13 cellular contexts compared by ENCODE assay signal in the genomic region with DNA sequence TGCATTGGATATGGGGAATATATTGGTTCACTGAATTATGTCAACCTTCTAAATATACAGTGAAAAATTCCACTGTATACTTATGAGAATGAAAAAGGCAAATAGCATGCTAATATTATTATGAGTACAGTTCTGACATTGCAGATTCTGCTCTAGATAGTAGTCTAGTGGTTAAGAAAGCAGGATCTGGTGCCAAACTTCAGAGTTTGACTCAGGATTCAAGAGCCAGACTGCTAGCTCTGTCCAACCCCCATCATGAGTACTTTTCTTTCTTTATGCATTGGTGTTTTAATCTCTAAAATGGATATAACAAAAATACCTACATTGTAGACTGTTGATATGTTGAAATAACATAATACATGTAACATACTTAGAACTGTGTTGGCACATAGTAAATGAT. TPM values are rescaled to one million over a fixed set of nuclear protein-coding genes. Genes with fewer than 3 reads are reported as not detected.
DNase-seq lines count a peak whose midpoint lies in the region; ATAC-seq and TF ChIP-seq lines count a peak whose summit lies in the region.
"Had no signal": no experiment of that assay in that cellular context is flagged by ENCODE, and none has a peak within 500 bp of the region (broad histone marks: within the 10 kb centered on the region; RNA-seq: fewer than 3 reads in every experiment).

No MANE protein-coding gene starts in this region.

- no peak overlapping the region for H3K4me3 Mint-ChIP-seq in Calu3 (ENCODE audit: low read depth, unreplicated experiment)
- H3K4me3 Mint-ChIP-seq in effector memory CD8-positive, alpha-beta T cell: no peak overlapping the region

- H3K9me3 ChIP-seq in esophagus muscularis mucosa (no peaks in the 10 kb centered on the region), WERI-Rb-1 (ENCODE audit: severe bottlenecking) (no peaks in the 10 kb centered on the region)
- H3K9me3 ChIP-seq: BLaER1 had no signal

- CTCF ChIA-PET in AG04449 (lab: Yijun Ruan, JAX) (interaction anchor here (0.8 kb wide), 2 partner anchors 12 to 119 kb away, joined by 3 read pairs; no protein-coding TSS in a partner anchor), Calu3 (lab: Charles Lee) (interaction anchor here (1.0 to 1.5 kb wide), 2 partner anchors 85 to 119 kb away, joined by 3 to 4 read pairs; no protein-coding TSS in a partner anchor)

- no peaks in the 10 kb centered on the region for H3K27me3 Mint-ChIP-seq in Calu3 (ENCODE audit: unreplicated experiment)
- H3K27me3 Mint-ChIP-seq in effector memory CD8-positive, alpha-beta T cell: no peaks in the 10 kb centered on the region

- intact Hi-C loops in esophagus muscularis mucosa (cut with DNase I): no loop called here
- intact Hi-C loops in Calu3 (cut with micrococcal nuclease; ENCODE audit: unreplicated experiment): loop anchor here (5.0 kb wide), 1 partner anchor 531 kb away; no protein-coding TSS in a partner anchor

- H3K4me1 ChIP-seq in esophagus muscularis mucosa: peaks cover 0 to 23% (median 13%) of the 10 kb centered on the region in 4 donors
- H3K4me1 ChIP-seq: BLaER1 had no signal

- TF ChIP-seq POLR2A in esophagus muscularis mucosa (IDR thresholded peaks at IDR 0.05; ENCODE audit: low read depth): no peak

- H3K27ac Mint-ChIP-seq in Calu3 (ENCODE audit: unreplicated experiment): no peak overlapping the region
- no peak overlapping the region for H3K27ac Mint-ChIP-seq in effector memory CD8-positive, alpha-beta T cell

- peak overlapping the region; percentile 10 to 61 (median 42) for H3K27ac ChIP-seq in esophagus muscularis mucosa (replicated peaks in 1 of 4)
- no peak overlapping the region for H3K27ac ChIP-seq in WERI-Rb-1
- H3K27ac ChIP-seq: BLaER1 had no signal

- H3K36me3 ChIP-seq in esophagus muscularis mucosa (no peaks in the 10 kb centered on the region), WERI-Rb-1 (no peaks in the 10 kb centered on the region)
- H3K36me3 ChIP-seq: BLaER1 had no signal

- H3K27me3 ChIP-seq in esophagus muscularis mucosa: no peaks in the 10 kb centered on the region
- H3K27me3 ChIP-seq in WERI-Rb-1 (ENCODE audit: insufficient read depth, low read depth, severe bottlenecking): no peaks in the 10 kb centered on the region
- H3K27me3 ChIP-seq: BLaER1 had no signal

- H3K36me3 Mint-ChIP-seq in Calu3 (ENCODE audit: insufficient read depth, unreplicated experiment): no peaks in the 10 kb centered on the region
- H3K36me3 Mint-ChIP-seq in effector memory CD8-positive, alpha-beta T cell (ENCODE audit: insufficient read depth): no peaks in the 10 kb centered on the region

- ATAC-seq in effector memory CD8-positive, alpha-beta T cell (replicated peaks): no peak

- DNase-seq in AG04449 (ENCODE audit: low read depth, low spot score) (peak; percentile 75), OCI-M1 (lab: John Stamatoyannopoulos, UW) (peak; percentile 23), esophagus muscularis mucosa (ENCODE audit: extremely low spot score) (no peak), myocyte (ENCODE audit: low read depth) (peak; percentile 41), Calu3 (no peak), WERI-Rb-1 (no peak), HUDEP-2 (lab: John Stamatoyannopoulos, UW; ENCODE audit: unreplicated experiment in 76 of 76) (no peak)
- DNase-seq in effector memory CD8-positive, alpha-beta T cell: no peak
- DNase-seq: activated naive CD4-positive, alpha-beta T cell treated with Interleukin-2 at 50 U/mL for 16 hours; NCI-H1930 had no signal

- no peak for TF ChIP-seq EP300 in esophagus muscularis mucosa (IDR thresholded peaks at IDR 0.05)

- no TSS peak for BruUV-seq in Calu3 (replicated peaks; lab: Mats Ljungman, UMichigan)

- POLR2A ChIA-PET in AG04449 (lab: Yijun Ruan, JAX): no interaction called here

- H3K4me3 ChIP-seq in AG04449 (ENCODE audit: low read depth, low read length) (no peak overlapping the region), esophagus muscularis mucosa (no peak overlapping the region), WERI-Rb-1 (ENCODE audit: low read depth, low read length) (no peak overlapping the region)
- H3K4me3 ChIP-seq: BLaER1, skin epidermis had no signal

- H3K9me3 Mint-ChIP-seq in Calu3 (ENCODE audit: low read depth, unreplicated experiment): peaks cover 13% of the 10 kb centered on the region
- no peaks in the 10 kb centered on the region for H3K9me3 Mint-ChIP-seq in effector memory CD8-positive, alpha-beta T cell

- TF ChIP-seq CTCF in AG04449 (IDR thresholded peaks at IDR 0.05; ENCODE audit: insufficient read depth, low read length, missing control alignments) (no peak), esophagus muscularis mucosa (IDR thresholded peaks at IDR 0.05) (no peak), Calu3 (IDR thresholded peaks at IDR 0.05; ENCODE audit: unreplicated experiment) (no peak), WERI-Rb-1 (IDR thresholded peaks at IDR 0.05; ENCODE audit: low read depth, low read length) (no peak)

- H3K4me1 Mint-ChIP-seq in Calu3 (ENCODE audit: low read depth, unreplicated experiment): peaks cover 29% of the 10 kb centered on the region
- H3K4me1 Mint-ChIP-seq in effector memory CD8-positive, alpha-beta T cell (ENCODE audit: low read depth in 2 of 2): no peaks in the 10 kb centered on the region

RNA-seq across cellular contexts. Expression of a gene that starts 57.3 kb away (rescaled TPM):
- total RNA-seq in esophagus muscularis mucosa: 10 to 100 TPM; 43.5 to 71.4 (median 63.0) TPM
- total RNA-seq in myocyte: 6.6 and 8.5 TPM in 2 replicates
- 14.0 TPM for polyA plus RNA-seq in myocyte (2012)
- 6.3 and 10.2 TPM in 2 replicates for total RNA-seq in Calu3 (2022)
- total RNA-seq: OCI-LY7 had no signal

Comparison
In these comparisons a context has a peak if more than half of its experiments do, and no peak if none do; other contexts are left out.
1. DNase-seq: peak in AG04449 (single experiment), OCI-M1 (single experiment) and myocyte (single experiment); none in esophagus muscularis mucosa (single experiment), Calu3 (single experiment), WERI-Rb-1 (single experiment), HUDEP-2 (0 of 76) and effector memory CD8-positive, alpha-beta T cell (0 of 3).